Comparison of ENCODE assay signal across 2 cellular contexts in genomic region chr20:46549188-46549967, GRCh38.
A peak's percentile ranks its signal among the peaks of the same experiment; 100 is the strongest.
TF ChIP-seq lines count a peak whose summit lies in the region.

No MANE protein-coding gene starts in this region.

TF ChIP-seq in HepG2, 621 proteins besides CTCF, POLR2A, EP300 and RAD21:
- no peak for TF ChIP-seq NFE2L2 (IDR thresholded peaks at IDR 0.05; ENCODE audit: low read length)
- TF ChIP-seq PRDM10 (CRISPR knock-in tag; IDR thresholded peaks at IDR 0.05; ENCODE audit: low read depth), result no peak
- no peak for TF ChIP-seq TIGD3 (CRISPR knock-in tag; IDR thresholded peaks at IDR 0.05; ENCODE audit: borderline replicate concordance)
- no peak for TF ChIP-seq ZNF784 (CRISPR knock-in tag; IDR thresholded peaks at IDR 0.05; ENCODE audit: borderline replicate concordance)
- no peak for TF ChIP-seq THAP8 (CRISPR knock-in tag; IDR thresholded peaks at IDR 0.05; ENCODE audit: borderline replicate concordance)
- no peak for TF ChIP-seq YEATS2 (CRISPR knock-in tag; IDR thresholded peaks at IDR 0.05; ENCODE audit: borderline replicate concordance)
- no peak for TF ChIP-seq ZNF274 (CRISPR knock-in tag; IDR thresholded peaks at IDR 0.05)
- TF ChIP-seq STAG1 (CRISPR knock-in tag; IDR thresholded peaks at IDR 0.05), result 0 out of 2 replicates have a peak, but pooled peaks have one; percentile 4
- TF ChIP-seq KLF15 (CRISPR knock-in tag; IDR thresholded peaks at IDR 0.05; ENCODE audit: borderline replicate concordance), result no peak
- TF ChIP-seq CSRNP2 (CRISPR knock-in tag; conservative IDR thresholded peaks at IDR 0.05; ENCODE audit: low read depth), result no peak
- TF ChIP-seq ZNF589 (CRISPR knock-in tag; conservative IDR thresholded peaks at IDR 0.05), result no peak
- TF ChIP-seq FOSL2 (CRISPR knock-in tag; IDR thresholded peaks at IDR 0.05), result peak; percentile 61
- TF ChIP-seq ZFP36 (IDR thresholded peaks at IDR 0.05; ENCODE audit: borderline replicate concordance, low read depth, low read length, partially characterized antibody), result peak; percentile 28

TF ChIP-seq in HEK293, 187 proteins besides CTCF, POLR2A, EP300 and RAD21:
- TF ChIP-seq ZNF623 (tag by site-specific recombination; IDR thresholded peaks at IDR 0.05) (peak; percentile 80), ATF2 (tag by site-specific recombination; IDR thresholded peaks at IDR 0.05; ENCODE audit: low read depth) (no peak)
